ENCODE assay signal across 16 cellular contexts in genomic region chr15:47741907-47742306, GRCh38. TPM values are rescaled to one million over a fixed set of nuclear protein-coding genes. Genes with fewer than 3 reads are reported as not detected.
"Had no signal": no experiment of that assay in that cellular context is flagged by ENCODE, and none has a peak within 500 bp of the region (broad histone marks: within the 10 kb centered on the region; RNA-seq: fewer than 3 reads in every experiment).

No MANE protein-coding gene starts in this region.

- DNase-seq: effector memory CD8-positive, alpha-beta T cell; esophagus squamous epithelium; foreskin fibroblast; head of caudate nucleus; hypothalamus; lower lobe of right lung; mucosa of descending colon; naive thymus-derived CD8-positive, alpha-beta T cell; small intestine; stimulated activated CD4-positive, alpha-beta T cell treated with anti-CD3 and anti-CD28 coated beads, Interleukin-2, amount 100 ng/mL, for 48 hours; stimulated activated naive CD4-positive, alpha-beta T cell treated with Interleukin-2 at 50 U/mL for 16 hours; thyroid gland had no signal

- H3K4me3 Mint-ChIP-seq: dendritic cell treated with granulocyte-macrophage colony-stimulating factor and Interleukin-4, amounts not matched to agents 40 ng/mL and 50 ng/mL, for 4 days; effector memory CD8-positive, alpha-beta T cell; naive thymus-derived CD8-positive, alpha-beta T cell; type B pancreatic cell had no signal

- H3K36me3 Mint-ChIP-seq: naive thymus-derived CD8-positive, alpha-beta T cell had no signal

- H3K27me3 ChIP-seq: esophagus squamous epithelium, suprapubic skin, thyroid gland had no signal

- H3K27ac Mint-ChIP-seq: dendritic cell treated with granulocyte-macrophage colony-stimulating factor and Interleukin-4, amounts not matched to agents 40 ng/mL and 50 ng/mL, for 4 days; effector memory CD8-positive, alpha-beta T cell; naive thymus-derived CD8-positive, alpha-beta T cell; type B pancreatic cell had no signal

- H3K27ac ChIP-seq: esophagus squamous epithelium, lower lobe of right lung, suprapubic skin, thyroid gland had no signal

- H3K9me3 Mint-ChIP-seq: dendritic cell treated with granulocyte-macrophage colony-stimulating factor and Interleukin-4, amounts not matched to agents 40 ng/mL and 50 ng/mL, for 4 days; effector memory CD8-positive, alpha-beta T cell; type B pancreatic cell had no signal

- ATAC-seq: effector memory CD8-positive, alpha-beta T cell; left lobe of liver; lower lobe of right lung; mucosa of descending colon; naive thymus-derived CD8-positive, alpha-beta T cell had no signal

- H3K4me3 ChIP-seq: esophagus squamous epithelium, lower lobe of right lung, mucosa of descending colon, suprapubic skin, thyroid gland had no signal

- H3K9me3 ChIP-seq: esophagus squamous epithelium, lower lobe of right lung, mucosa of descending colon, suprapubic skin, thyroid gland had no signal

- H3K4me1 Mint-ChIP-seq: naive thymus-derived CD8-positive, alpha-beta T cell had no signal

- H3K4me1 ChIP-seq: esophagus squamous epithelium had no signal

- H3K36me3 ChIP-seq: esophagus squamous epithelium, lower lobe of right lung, suprapubic skin, thyroid gland had no signal

- H3K27me3 Mint-ChIP-seq: dendritic cell treated with granulocyte-macrophage colony-stimulating factor and Interleukin-4, amounts not matched to agents 40 ng/mL and 50 ng/mL, for 4 days had no signal

RNA-seq across cellular contexts. Expression of gene SEMA6D, which starts 24.6 kb away (rescaled TPM):
- total RNA-seq: naive thymus-derived CD8-positive, alpha-beta T cell had no signal
- polyA plus RNA-seq: naive thymus-derived CD8-positive, alpha-beta T cell had no signal
